In the genomic region with DNA sequence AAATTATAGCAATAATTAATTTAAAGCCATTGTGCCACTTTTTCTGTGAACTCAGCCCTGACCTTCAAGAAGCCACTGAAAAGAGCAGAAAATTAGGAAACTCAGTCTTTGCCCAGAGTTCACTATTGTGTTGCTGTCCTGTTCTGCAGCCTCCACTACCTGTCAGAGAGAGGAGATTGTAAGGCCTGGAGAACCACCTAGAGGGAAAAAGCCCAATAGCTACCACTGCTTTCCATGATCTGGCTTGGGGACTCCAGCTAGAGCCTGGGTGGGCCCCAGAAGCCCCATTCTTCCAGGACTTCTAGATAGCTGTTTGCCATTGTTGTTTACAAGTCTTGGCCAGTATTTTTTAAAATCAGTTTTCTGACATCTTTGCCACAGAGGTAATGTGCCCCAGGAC, we compare ENCODE assay signal across 18 cellular contexts.
DNase-seq lines count a peak whose midpoint lies in the region; ATAC-seq and TF ChIP-seq lines count a peak whose summit lies in the region.
"Had no signal": no experiment of that assay in that cellular context is flagged by ENCODE, and none has a peak within 500 bp of the region (broad histone marks: within the 10 kb centered on the region; RNA-seq: fewer than 3 reads in every experiment).

No MANE protein-coding gene starts in this region.

- ATAC-seq in GM18867 (IDR thresholded peaks at IDR 0.05; ENCODE audit: unreplicated experiment), result no peak
- no peak for ATAC-seq in stimulated activated effector memory CD8-positive, alpha-beta T cell treated with anti-CD3 and anti-CD28 coated beads, Interleukin-12 subunit alpha, Interleukin-12 subunit beta, amount 100 ng/mL, for 72 hours
- ATAC-seq in left cardiac atrium, result no peak
- ATAC-seq: natural killer cell treated with Interleukin-12 subunit alpha and Interleukin-12 subunit beta and Interleukin-15 and Interleukin-18, amount 100 ng/mL, for 72 hours had no signal

- H3K4me1 Mint-ChIP-seq in chondrocyte (ENCODE audit: low read depth), result peaks cover 19% of the 10 kb centered on the region
- peaks cover 14% of the 10 kb centered on the region for H3K4me1 Mint-ChIP-seq in stimulated activated effector memory CD8-positive, alpha-beta T cell treated with anti-CD3 and anti-CD28 coated beads, Interleukin-12 subunit alpha, Interleukin-12 subunit beta, amount 100 ng/mL, for 72 hours

- no peaks in the 10 kb centered on the region for H3K9me3 ChIP-seq in iPS DF 6.9 (ENCODE audit: control insufficient read depth, insufficient read depth, low read length)
- H3K9me3 ChIP-seq: thoracic aorta had no signal

- intact Hi-C loops in left cardiac atrium (cut with DNase I), result loop anchor here in 1 of 2 donors (10.0 kb wide), 1 partner anchor 123 kb away; no protein-coding TSS in a partner anchor

- H3K4me1 ChIP-seq in iPS DF 6.9 (ENCODE audit: control insufficient read depth, insufficient read depth, low read length), result peaks cover 4% of the 10 kb centered on the region; the same call in 1 of the 2 replicates

- no peak overlapping the region for H3K4me3 ChIP-seq in iPS DF 6.9 (ENCODE audit: low read length)
- H3K4me3 ChIP-seq: thoracic aorta had no signal

- H3K36me3 ChIP-seq in iPS DF 6.9 (ENCODE audit: control insufficient read depth, insufficient read depth, low read length), result no peaks in the 10 kb centered on the region
- H3K36me3 ChIP-seq: thoracic aorta had no signal

- no peaks in the 10 kb centered on the region for H3K27me3 ChIP-seq in iPS DF 6.9 (ENCODE audit: control insufficient read depth, insufficient read depth, low read length)

- no peak overlapping the region for H3K27ac Mint-ChIP-seq in chondrocyte (ENCODE audit: unreplicated experiment)
- H3K27ac Mint-ChIP-seq in stimulated activated effector memory CD8-positive, alpha-beta T cell treated with anti-CD3 and anti-CD28 coated beads, Interleukin-12 subunit alpha, Interleukin-12 subunit beta, amount 100 ng/mL, for 72 hours, result no peak overlapping the region
- H3K27ac Mint-ChIP-seq: activated naive CD8-positive, alpha-beta T cell; B cell; brain had no signal

- H3K4me3 Mint-ChIP-seq in chondrocyte (ENCODE audit: unreplicated experiment), result no peak overlapping the region
- no peak overlapping the region for H3K4me3 Mint-ChIP-seq in stimulated activated effector memory CD8-positive, alpha-beta T cell treated with anti-CD3 and anti-CD28 coated beads, Interleukin-12 subunit alpha, Interleukin-12 subunit beta, amount 100 ng/mL, for 72 hours
- H3K4me3 Mint-ChIP-seq: activated naive CD8-positive, alpha-beta T cell; B cell; brain; natural killer cell treated with Interleukin-12 subunit alpha and Interleukin-12 subunit beta and Interleukin-15 and Interleukin-18, amount 100 ng/mL, for 72 hours had no signal

- TF ChIP-seq CTCF in GM13977 (IDR thresholded peaks at IDR 0.05; ENCODE audit: extremely low read depth, insufficient read depth, missing control alignments) (peak; percentile 22), chondrocyte (IDR thresholded peaks at IDR 0.05) (no peak)

- H3K36me3 Mint-ChIP-seq in chondrocyte (ENCODE audit: low read depth), result peaks cover 9% of the 10 kb centered on the region
- H3K36me3 Mint-ChIP-seq in stimulated activated effector memory CD8-positive, alpha-beta T cell treated with anti-CD3 and anti-CD28 coated beads, Interleukin-12 subunit alpha, Interleukin-12 subunit beta, amount 100 ng/mL, for 72 hours, result no peaks in the 10 kb centered on the region
- H3K36me3 Mint-ChIP-seq: activated naive CD8-positive, alpha-beta T cell had no signal

- in situ Hi-C loops in GM13977 (cut with MboI; ENCODE audit: low pct_unique_long_range_greater_than_20kb, low sequenced_read_pairs, unreplicated experiment), result no loop called here
- in situ Hi-C loops in SK-MEL-5 (cut with HindIII; ENCODE audit: low pct_unique_long_range_greater_than_20kb, low sequenced_read_pairs), result no loop called here

- H3K27ac ChIP-seq in iPS DF 6.9 (ENCODE audit: low read length), result no peak overlapping the region
- H3K27ac ChIP-seq: thoracic aorta had no signal

- DNase-seq in DMS53 (lab: John Stamatoyannopoulos, UW) (peak; percentile 43), GM13977 (ENCODE audit: low spot score) (no peak), SK-MEL-5 (ENCODE audit: low read depth, low spot score) (peak; percentile 39), iPS DF 6.9 (ENCODE audit: low read depth, low spot score) (peak; percentile 20), chondrocyte (ENCODE audit: low spot score) (no peak), left cardiac atrium (no peak)
- no peak for DNase-seq in stimulated activated effector memory CD8-positive, alpha-beta T cell treated with anti-CD3 and anti-CD28 coated beads, Interleukin-12 subunit alpha, Interleukin-12 subunit beta, amount 100 ng/mL, for 72 hours (ENCODE audit: low spot score in 2 of 2)
- DNase-seq: activated CD4-positive, alpha-beta T cell treated with anti-CD3 and anti-CD28 coated beads for 4 hours; effector CD8-positive, alpha-beta T cell; NK-92 treated with Interleukin-12 subunit alpha and Interleukin-12 subunit beta, amount 100 ng/mL, for 24 hours; Right ventricle myocardium superior; T-helper 9 cell had no signal

- no peaks in the 10 kb centered on the region for H3K27me3 Mint-ChIP-seq in chondrocyte (ENCODE audit: low read depth)
- H3K27me3 Mint-ChIP-seq: activated naive CD8-positive, alpha-beta T cell had no signal

- peaks cover 14% of the 10 kb centered on the region for H3K9me3 Mint-ChIP-seq in chondrocyte (ENCODE audit: low read depth)
- H3K9me3 Mint-ChIP-seq in stimulated activated effector memory CD8-positive, alpha-beta T cell treated with anti-CD3 and anti-CD28 coated beads, Interleukin-12 subunit alpha, Interleukin-12 subunit beta, amount 100 ng/mL, for 72 hours, result peaks cover 3% of the 10 kb centered on the region

Comparison
In these comparisons a context has a peak if more than half of its experiments do, and no peak if none do; other contexts are left out.
1. DNase-seq: peak in DMS53 (single experiment), SK-MEL-5 (single experiment) and iPS DF 6.9 (single experiment); none in GM13977 (single experiment), chondrocyte (single experiment), stimulated activated effector memory CD8-positive, alpha-beta T cell treated with anti-CD3 and anti-CD28 coated beads, Interleukin-12 subunit alpha, Interleukin-12 subunit beta, amount 100 ng/mL, for 72 hours (0 of 2) and left cardiac atrium (single experiment).